ENCODE assay signal across 29 cellular contexts in the genomic region with DNA sequence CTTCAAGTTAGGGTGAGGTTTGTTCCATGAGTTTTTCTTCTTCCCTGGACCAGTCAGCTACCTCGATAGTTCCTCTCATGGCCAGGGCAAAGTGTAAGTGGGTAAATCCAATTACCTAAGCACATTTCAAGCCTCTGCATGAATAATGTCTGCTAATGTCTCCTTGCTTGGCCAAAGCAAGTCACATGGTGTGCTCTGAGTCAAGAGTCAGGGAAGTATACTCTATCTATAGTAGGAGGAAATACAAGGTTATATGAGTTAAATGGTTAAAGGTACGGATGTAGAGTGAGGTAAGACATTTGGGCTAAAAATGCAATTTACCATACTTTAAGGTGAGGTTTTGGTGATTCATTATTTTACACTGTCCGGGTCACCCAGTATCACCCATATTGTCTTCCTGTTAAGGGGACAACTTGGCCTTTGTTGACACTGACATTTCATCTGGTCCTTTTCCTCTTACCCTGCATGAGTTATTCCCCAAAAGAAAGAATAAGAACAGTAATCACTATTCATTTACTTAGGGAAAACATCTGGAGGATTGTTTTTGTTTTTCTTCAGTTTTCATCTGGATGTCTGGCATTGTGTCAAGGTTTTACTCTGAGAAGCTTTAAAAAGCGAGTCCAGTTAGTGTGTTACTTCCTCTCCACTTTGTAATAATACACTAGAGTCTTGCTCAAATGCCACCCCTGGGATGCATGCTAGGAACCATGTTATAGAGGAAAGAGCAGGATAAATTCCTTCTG.
DNase-seq lines count a peak whose midpoint lies in the region; ATAC-seq, FAIRE-seq and TF ChIP-seq lines count a peak whose summit lies in the region.
"Had no signal": no experiment of that assay in that cellular context is flagged by ENCODE, and none has a peak within 500 bp of the region (broad histone marks: within the 10 kb centered on the region; RNA-seq: fewer than 3 reads in every experiment).

No MANE protein-coding gene starts in this region.

- POLR2A ChIA-PET in IMR-90 (lab: Charles Lee; ENCODE audit: unreplicated experiment), result no interaction called here

- H3K79me1 ChIP-seq in IMR-90 (ENCODE audit: low read depth in 1 of 2, low read length in 2 of 2), result no peaks in the 10 kb centered on the region

- no peak overlapping the region for H3K9ac ChIP-seq in IMR-90 (ENCODE audit: low read depth, low read length)

- ATAC-seq in IMR-90 (ENCODE audit: low read depth), result no peak
- ATAC-seq: activated CD8-positive, alpha-beta T cell treated with anti-CD3 and anti-CD28 coated beads, Interleukin-2, amount 10 ng/mL, durations not matched to agents 7 days and 5 days; psoas muscle had no signal

- H3K56ac ChIP-seq in IMR-90 (ENCODE audit: extremely low read depth, insufficient read depth, low read length), result no peak overlapping the region

- H2AK9ac ChIP-seq in IMR-90 (replicated peaks; ENCODE audit: low read depth, low read length, poor library complexity), result no peak overlapping the region

- H3K27ac ChIP-seq in IMR-90 (ENCODE audit: insufficient read depth, low read length), result no peak overlapping the region
- H3K27ac ChIP-seq: esophagus muscularis mucosa, psoas muscle, thyroid gland, vagina had no signal

- no peaks in the 10 kb centered on the region; the same call in 1 of the 2 replicates for H3K4me1 ChIP-seq in IMR-90 (ENCODE audit: control insufficient read depth, insufficient read depth, low read length)
- H3K4me1 ChIP-seq: esophagus muscularis mucosa, psoas muscle, thyroid gland, vagina had no signal

- H3K4me3 ChIP-seq in IMR-90 (ENCODE audit: insufficient read depth, low read depth, low read length), result no peak overlapping the region
- no peak overlapping the region for H3K4me3 ChIP-seq in fibroblast of the aortic adventitia (ENCODE audit: low read depth, low read length)
- H3K4me3 ChIP-seq: esophagus muscularis mucosa, heart left ventricle, psoas muscle, thyroid gland, vagina had no signal

- no peak overlapping the region for H3K4me2 ChIP-seq in IMR-90 (ENCODE audit: low read depth, low read length)

- peaks cover 17% of the 10 kb centered on the region for H3K4me1 Mint-ChIP-seq in nephron
- H3K4me1 Mint-ChIP-seq: activated naive CD8-positive, alpha-beta T cell treated with anti-CD3 and anti-CD28 coated beads for 36 hours; naive B cell had no signal

- H3K9me3 Mint-ChIP-seq in nephron, result peaks cover 13% of the 10 kb centered on the region

- no peak for TF ChIP-seq POLR2A in IMR-90 (IDR thresholded peaks at IDR 0.05; ENCODE audit: low read depth, low read length)

- H3K4me3 Mint-ChIP-seq in nephron, result no peak overlapping the region
- H3K4me3 Mint-ChIP-seq: activated CD8-positive, alpha-beta T cell treated with anti-CD3 and anti-CD28 coated beads, Interleukin-2, amount 10 ng/mL, durations not matched to agents 7 days and 5 days; activated naive CD8-positive, alpha-beta T cell treated with anti-CD3 and anti-CD28 coated beads for 36 hours; HFFc6; naive B cell; stimulated activated naive CD8-positive, alpha-beta T cell treated with anti-CD3 and anti-CD28 coated beads, Interleukin-15, Interleukin-2, amounts not matched to agents 100 ng/mL and 50 ng/mL, for 24 hours had no signal

- no TSS peak for BruUV-seq in IMR-90 (replicated peaks; lab: Mats Ljungman, UMichigan)

- H2BK120ac ChIP-seq in IMR-90 (ENCODE audit: low read depth, low read length), result peak overlapping the region; percentile 24

- CTCF ChIA-PET in IMR-90 (lab: Yijun Ruan, JAX), result no interaction called here

- no peak for FAIRE-seq in frontal cortex (lab: Jason Lieb, UNC)

- no peaks in the 10 kb centered on the region for H3K27me3 ChIP-seq in IMR-90 (ENCODE audit: control insufficient read depth, insufficient read depth, low read length)
- H3K27me3 ChIP-seq: esophagus muscularis mucosa, heart left ventricle, thyroid gland, vagina had no signal

- H2AK5ac ChIP-seq in IMR-90 (ENCODE audit: low read depth, low read length), result peak overlapping the region; percentile 88; the same call in 1 of the 2 replicates

- no peak overlapping the region for H4K5ac ChIP-seq in IMR-90 (ENCODE audit: low read depth, low read length)

- no peaks in the 10 kb centered on the region for H3K36me3 ChIP-seq in IMR-90 (ENCODE audit: control insufficient read depth, insufficient read depth, low read length)
- H3K36me3 ChIP-seq: esophagus muscularis mucosa, heart left ventricle, thyroid gland, vagina had no signal

- WGBS in IMR-90 (ENCODE audit: extremely low coverage in 2 of 2, insufficient read length in 1 of 2), 2 experiments, result no CpG with 5 or more reads among the region's 4 CpGs

- H3K4ac ChIP-seq in IMR-90 (ENCODE audit: low read depth, low read length), result no peak overlapping the region

- H3K27me3 Mint-ChIP-seq in nephron (ENCODE audit: low read depth), result no peaks in the 10 kb centered on the region
- H3K27me3 Mint-ChIP-seq: activated naive CD8-positive, alpha-beta T cell treated with anti-CD3 and anti-CD28 coated beads for 36 hours; naive B cell; stimulated activated naive CD8-positive, alpha-beta T cell treated with anti-CD3 and anti-CD28 coated beads, Interleukin-15, Interleukin-2, amounts not matched to agents 100 ng/mL and 50 ng/mL, for 24 hours had no signal

- H4K8ac ChIP-seq in IMR-90 (ENCODE audit: low read depth in 2 of 2, low read length in 2 of 2), result no peak overlapping the region

- TF ChIP-seq CTCF in IMR-90 (conservative IDR thresholded peaks at IDR 0.05; ENCODE audit: low read depth, low read length) (no peak), fibroblast of the aortic adventitia (IDR thresholded peaks at IDR 0.05; ENCODE audit: insufficient read depth, low read length) (no peak), nephron (IDR thresholded peaks at IDR 0.05; ENCODE audit: unreplicated experiment in 3 of 3) (no peak)

- intact Hi-C loops in IMR-90 (cut with micrococcal nuclease), result no loop called here

- peak overlapping the region; percentile 83; the same call in 2 of the 3 replicates for H2BK15ac ChIP-seq in IMR-90 (ENCODE audit: low read depth, low read length)

- H4K91ac ChIP-seq in IMR-90 (ENCODE audit: insufficient read depth, low read depth, low read length), result no peak overlapping the region

- in situ Hi-C loops in IMR-90 (cut with MboI; ENCODE audit: low sequenced_read_pairs), result no loop called here

- peak overlapping the region; percentile 63 for H2BK20ac ChIP-seq in IMR-90 (ENCODE audit: low read depth, low read length)

- H3K36me3 Mint-ChIP-seq in nephron (ENCODE audit: low read depth), result peaks cover 7% of the 10 kb centered on the region
- H3K36me3 Mint-ChIP-seq: activated naive CD8-positive, alpha-beta T cell treated with anti-CD3 and anti-CD28 coated beads for 36 hours; naive B cell had no signal

- no peak overlapping the region for H2BK5ac ChIP-seq in IMR-90 (ENCODE audit: low read depth, low read length, poor library complexity, severe bottlenecking)

- no peak overlapping the region for H2AFZ ChIP-seq in IMR-90 (replicated peaks; ENCODE audit: low read length, poor library complexity)

- H3K9me1 ChIP-seq in IMR-90 (ENCODE audit: insufficient read depth, low read length), result no peaks in the 10 kb centered on the region

- H3K18ac ChIP-seq in IMR-90 (ENCODE audit: low read depth, low read length), result no peak overlapping the region; the same call in 1 of the 2 replicates

- dilution Hi-C loops in IMR-90 (cut with HindIII; ENCODE audit: low sequenced_read_pairs, unreplicated experiment), result no loop called here

- H3K27ac Mint-ChIP-seq in nephron, result peak overlapping the region; percentile 28 to 62 (median 55)
- H3K27ac Mint-ChIP-seq: activated CD8-positive, alpha-beta T cell treated with anti-CD3 and anti-CD28 coated beads, Interleukin-2, amount 10 ng/mL, durations not matched to agents 7 days and 5 days; activated naive CD8-positive, alpha-beta T cell treated with anti-CD3 and anti-CD28 coated beads for 36 hours; naive B cell; stimulated activated naive CD8-positive, alpha-beta T cell treated with anti-CD3 and anti-CD28 coated beads, Interleukin-15, Interleukin-2, amounts not matched to agents 100 ng/mL and 50 ng/mL, for 24 hours had no signal

- no peaks in the 10 kb centered on the region for H4K20me1 ChIP-seq in IMR-90 (ENCODE audit: insufficient read depth, low read length)

- no peak overlapping the region; the same call in 1 of the 2 replicates for H3K14ac ChIP-seq in IMR-90 (replicated peaks; ENCODE audit: low read depth, low read length)

- DNase-seq in IMR-90, result no peak
- DNase-seq in dedifferentiated amniotic fluid mesenchymal stem cell (ENCODE audit: extremely low spot score), result peak; percentile 33
- peak; percentile 16 for DNase-seq in fibroblast of the aortic adventitia (ENCODE audit: low read depth)
- DNase-seq in frontal cortex (ENCODE audit: low spot score in 2 of 2), result no peak
- no peak for DNase-seq in activated gamma-delta T cell treated with Interleukin-2 at 50 U/mL for 16 hours
- no peak for DNase-seq in activated gamma-delta T cell (lab: John Stamatoyannopoulos, UW)
- DNase-seq in cortex of kidney (lab: John Stamatoyannopoulos, UW), result no peak
- DNase-seq: activated CD8-positive, alpha-beta T cell treated with anti-CD3 and anti-CD28 coated beads, Interleukin-2, amount 10 ng/mL, durations not matched to agents 7 days and 5 days; activated naive CD8-positive, alpha-beta T cell treated with anti-CD3 and anti-CD28 coated beads for 36 hours; activated T-cell treated with anti-CD3 and anti-CD28 coated beads for 4 hours; Calu3; DMS79 treated with DMSO at 0.1 percent for 48 hours; effector memory CD4-positive, alpha-beta T cell; HFFc6; Karpas-422; left cardiac atrium; naive B cell; NCI-H1436; NCI-H2107; NCI-H510A; nucleus accumbens; psoas muscle; T-helper 2 cell; thyroid gland had no signal

- no peak overlapping the region; the same call in 1 of the 2 replicates for H3K23ac ChIP-seq in IMR-90 (ENCODE audit: low read depth, low read length)

- no peak for TF ChIP-seq RAD21 in IMR-90 (IDR thresholded peaks at IDR 0.05; ENCODE audit: low read length)

- H3K9me3 ChIP-seq in IMR-90 (ENCODE audit: control insufficient read depth, insufficient read depth, low read length), result no peaks in the 10 kb centered on the region
- H3K9me3 ChIP-seq: esophagus muscularis mucosa, thyroid gland had no signal

TF ChIP-seq in IMR-90, 13 proteins besides CTCF, POLR2A, EP300 and RAD21 (continues in another document):
- TF ChIP-seq CEBPB (IDR thresholded peaks at IDR 0.05; ENCODE audit: low read depth, low read length) (no peak), MAZ (IDR thresholded peaks at IDR 0.05; ENCODE audit: borderline replicate concordance, low read depth, low read length) (no peak), NFE2L2 (IDR thresholded peaks at IDR 0.05; ENCODE audit: low read depth, low read length) (no peak), FOS (IDR thresholded peaks at IDR 0.05; ENCODE audit: low read depth, low read length) (no peak), RFX5 (IDR thresholded peaks at IDR 0.05; ENCODE audit: low read depth, low read length) (no peak), SMC3 (IDR thresholded peaks at IDR 0.05; ENCODE audit: low read depth, low read length) (no peak)

Comparison
In these comparisons a context has a peak if more than half of its experiments do, and no peak if none do; other contexts are left out.
1. DNase-seq: peak in dedifferentiated amniotic fluid mesenchymal stem cell (single experiment) and fibroblast of the aortic adventitia (single experiment); none in IMR-90 (single experiment), frontal cortex (0 of 2), activated gamma-delta T cell treated with Interleukin-2 at 50 U/mL for 16 hours (single experiment), activated gamma-delta T cell (single experiment) and cortex of kidney (single experiment).